Comparison of ENCODE assay signal across 12 cellular contexts in genomic region chr19:47209323-47210179, GRCh38. TPM values are rescaled to one million over a fixed set of nuclear protein-coding genes. Genes with fewer than 3 reads are reported as not detected.
DNase-seq lines count a peak whose midpoint lies in the region; ATAC-seq and TF ChIP-seq lines count a peak whose summit lies in the region.
"Had no signal": no experiment of that assay in that cellular context is flagged by ENCODE, and none has a peak within 500 bp of the region (broad histone marks: within the 10 kb centered on the region; RNA-seq: fewer than 3 reads in every experiment).

No MANE protein-coding gene starts in this region.

- DNase-seq in adipocyte (ENCODE audit: low read depth) (peak; percentile 43), memory B cell (ENCODE audit: low spot score in 2 of 2) (no peak), left lung (no peak), NCI-H1694 treated with DMSO at 0.1 percent for 48 hours (lab: John Stamatoyannopoulos, UW) (no peak), medulla oblongata (ENCODE audit: extremely low spot score) (no peak)
- DNase-seq: central memory CD4-positive, alpha-beta T cell; DMS53; HCEC 1CT had no signal

- H3K9me3 Mint-ChIP-seq in memory B cell, result no peaks in the 10 kb centered on the region
- H3K9me3 Mint-ChIP-seq: stimulated activated naive CD8-positive, alpha-beta T cell treated with anti-CD3 and anti-CD28 coated beads, Interleukin-15, Interleukin-2, amounts not matched to agents 100 ng/mL and 50 ng/mL, for 24 hours had no signal

- no peak for TF ChIP-seq CTCF in KMS-11 (conservative IDR thresholded peaks at IDR 0.05; ENCODE audit: low read depth, low read length)
- no peak for TF ChIP-seq CTCF in left lung (IDR thresholded peaks at IDR 0.05)

- peaks cover 5% of the 10 kb centered on the region for H3K4me1 Mint-ChIP-seq in memory B cell

- H3K4me1 ChIP-seq in BLaER1 treated with 17β-estradiol and CSF1 and Interleukin-3, amounts not matched to agents 10 nM and 100 nM, result peaks cover 34 to 74% (median 68%) of the 10 kb centered on the region in 10 experiments
- H3K4me1 ChIP-seq in KMS-11 (ENCODE audit: low read depth, poor library complexity, severe bottlenecking) (peaks cover 17% of the 10 kb centered on the region), adipocyte (ENCODE audit: control insufficient read depth, insufficient read depth, low read length) (peaks cover 3% of the 10 kb centered on the region), left lung (peaks cover 6 to 14% of the 10 kb centered on the region in 2 donors)

- peak overlapping the region in 8 of 11 experiments; percentile 60 to 70 (median 66); a peak in 14 of 22 replicates for H3K9ac ChIP-seq in BLaER1 treated with 17β-estradiol and CSF1 and Interleukin-3, amounts not matched to agents 10 nM and 100 nM
- H3K9ac ChIP-seq in KMS-11 (no peak overlapping the region), adipocyte (ENCODE audit: low read length) (no peak overlapping the region)

- H3K27ac ChIP-seq in BLaER1 treated with 17β-estradiol and CSF1 and Interleukin-3, amounts not matched to agents 10 nM and 100 nM, result peak overlapping the region in 9 of 11 experiments; percentile 4 to 81 (median 74); a peak in 13 of 22 replicates
- H3K27ac ChIP-seq in KMS-11, result peak overlapping the region; percentile 38; the same call in 1 of the 2 replicates
- H3K27ac ChIP-seq in left lung, result no peak overlapping the region

- peak overlapping the region; percentile 42 to 84 (median 62); a peak in 18 of 22 replicates for H3K4me2 ChIP-seq in BLaER1 treated with 17β-estradiol and CSF1 and Interleukin-3, amounts not matched to agents 10 nM and 100 nM
- H3K4me2 ChIP-seq in KMS-11, result no peak overlapping the region

- H3K9me3 ChIP-seq in BLaER1 treated with 17β-estradiol and CSF1 and Interleukin-3, amounts not matched to agents 10 nM and 100 nM (replicated peaks in 1 of 11), result no peaks in the 10 kb centered on the region
- H3K9me3 ChIP-seq in adipocyte (ENCODE audit: control insufficient read depth, low read length) (no peaks in the 10 kb centered on the region), left lung (no peaks in the 10 kb centered on the region)

- no peak overlapping the region for H2AFZ ChIP-seq in KMS-11 (ENCODE audit: low read depth)

- no peaks in the 10 kb centered on the region for H3K27me3 ChIP-seq in BLaER1 treated with 17β-estradiol and CSF1 and Interleukin-3, amounts not matched to agents 10 nM and 100 nM
- no peaks in the 10 kb centered on the region for H3K27me3 ChIP-seq in KMS-11 (ENCODE audit: insufficient read depth, low read depth)
- H3K27me3 ChIP-seq in adipocyte (replicated peaks; ENCODE audit: control insufficient read depth, insufficient read depth, low read length), result no peaks in the 10 kb centered on the region
- no peaks in the 10 kb centered on the region for H3K27me3 ChIP-seq in left lung

- peaks cover 21% of the 10 kb centered on the region for H3K36me3 Mint-ChIP-seq in memory B cell

- no peak overlapping the region for H3K4me3 Mint-ChIP-seq in memory B cell
- H3K4me3 Mint-ChIP-seq: stimulated activated naive CD8-positive, alpha-beta T cell treated with anti-CD3 and anti-CD28 coated beads, Interleukin-15, Interleukin-2, amounts not matched to agents 100 ng/mL and 50 ng/mL, for 24 hours had no signal

- no peaks in the 10 kb centered on the region for H3K79me2 ChIP-seq in KMS-11 (ENCODE audit: insufficient read depth, low read depth)

- H4K20me1 ChIP-seq in BLaER1 treated with 17β-estradiol and CSF1 and Interleukin-3, amounts not matched to agents 10 nM and 100 nM, result peaks cover 0 to 34% (median 11%) of the 10 kb centered on the region in 11 experiments; a peak in 12 of 22 replicates
- H4K20me1 ChIP-seq in KMS-11 (ENCODE audit: insufficient read depth), result no peaks in the 10 kb centered on the region

- no peaks in the 10 kb centered on the region for H3K27me3 Mint-ChIP-seq in memory B cell
- H3K27me3 Mint-ChIP-seq: stimulated activated naive CD8-positive, alpha-beta T cell treated with anti-CD3 and anti-CD28 coated beads, Interleukin-15, Interleukin-2, amounts not matched to agents 100 ng/mL and 50 ng/mL, for 24 hours had no signal

- ATAC-seq in memory B cell (ENCODE audit: low read depth), result no peak
- no peak for ATAC-seq in left lung
- no peak for ATAC-seq in HG03196 (IDR thresholded peaks at IDR 0.05; ENCODE audit: unreplicated experiment)

- intact Hi-C loops in left lung (cut with DNase I), result loop anchor here in 1 of 2 donors (5.0 kb wide), 1 partner anchor 38 kb away; no protein-coding TSS in a partner anchor

- peak overlapping the region; percentile 75 for H3K27ac Mint-ChIP-seq in memory B cell

- peaks cover 52 to 76% (median 62%) of the 10 kb centered on the region in 11 experiments for H3K36me3 ChIP-seq in BLaER1 treated with 17β-estradiol and CSF1 and Interleukin-3, amounts not matched to agents 10 nM and 100 nM
- no peaks in the 10 kb centered on the region; the same call in 1 of the 2 replicates for H3K36me3 ChIP-seq in KMS-11 (ENCODE audit: insufficient read depth)
- peaks cover 45% of the 10 kb centered on the region for H3K36me3 ChIP-seq in adipocyte (ENCODE audit: control insufficient read depth, insufficient read depth, low read length, severe bottlenecking)
- peaks cover 0 to 58% of the 10 kb centered on the region in 2 donors for H3K36me3 ChIP-seq in left lung

- H3K4me3 ChIP-seq in BLaER1 treated with 17β-estradiol and CSF1 and Interleukin-3, amounts not matched to agents 10 nM and 100 nM, result no peak overlapping the region
- H3K4me3 ChIP-seq in KMS-11 (IDR thresholded peaks at IDR 0.05; ENCODE audit: insufficient read depth, low read depth, low read length) (no peak overlapping the region), adipocyte (ENCODE audit: low read length) (no peak overlapping the region), left lung (no peak overlapping the region)

RNA-seq across cellular contexts. Expression of gene BBC3, which starts 21.4 kb away (rescaled TPM):
- total RNA-seq in left lung, result 10 to 100 TPM in 1 of 2 donors, 1 to 10 TPM in 1; 8.7 to 13.8 TPM

RNA-seq across cellular contexts. Expression of gene CCDC9, which starts 46.8 kb away (rescaled TPM):
- 10 to 100 TPM; 28.2 to 28.9 TPM for total RNA-seq in left lung

Comparison
In these comparisons a context has a peak if more than half of its experiments do, and no peak if none do; other contexts are left out.
1. H3K27ac ChIP-seq: peak in BLaER1 treated with 17β-estradiol and CSF1 and Interleukin-3, amounts not matched to agents 10 nM and 100 nM (9 of 11) and KMS-11 (single experiment); none in left lung (0 of 2).
2. H3K9ac ChIP-seq: peak in BLaER1 treated with 17β-estradiol and CSF1 and Interleukin-3, amounts not matched to agents 10 nM and 100 nM (8 of 11); none in KMS-11 (single experiment) and adipocyte (single experiment).